ENCODE assay signal across 19 cellular contexts in the genomic region with DNA sequence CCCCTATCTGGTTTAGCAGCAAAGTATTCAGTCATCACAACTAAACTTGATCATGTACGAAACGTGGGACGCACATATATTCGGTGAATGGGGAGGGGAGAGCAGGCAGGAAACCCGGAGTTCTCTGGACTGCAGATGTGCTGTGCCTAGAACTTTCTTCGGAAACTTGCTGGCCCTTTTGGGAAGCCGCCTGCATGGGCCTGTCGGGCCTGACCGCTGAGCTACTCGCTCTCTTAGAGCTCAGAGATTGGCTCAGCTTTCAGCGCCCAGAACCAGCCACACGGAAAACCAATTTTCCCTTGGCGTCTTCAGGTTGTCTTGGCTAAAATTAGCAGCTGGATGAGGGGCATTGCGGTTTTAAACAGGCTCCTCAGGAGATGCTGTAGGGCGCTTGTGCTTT. TPM values are rescaled to one million over a fixed set of nuclear protein-coding genes. Genes with fewer than 3 reads are reported as not detected.
DNase-seq lines count a peak whose midpoint lies in the region; ATAC-seq and TF ChIP-seq lines count a peak whose summit lies in the region.
"Had no signal": no experiment of that assay in that cellular context is flagged by ENCODE, and none has a peak within 500 bp of the region (broad histone marks: within the 10 kb centered on the region; RNA-seq: fewer than 3 reads in every experiment).

No MANE protein-coding gene starts in this region.

- no TSS peak for BruUV-seq in HCT116 (replicated peaks; lab: Mats Ljungman, UMichigan)

- TF ChIP-seq POLR2A in HCT116 (IDR thresholded peaks at IDR 0.05; ENCODE audit: borderline replicate concordance, extremely low read depth, insufficient read depth, insufficient read length), result no peak

- H3K4me2 ChIP-seq in HCT116 (ENCODE audit: low read length), result no peak overlapping the region
- H3K4me2 ChIP-seq in fibroblast of lung (ENCODE audit: extremely low read depth, insufficient read depth, low read length), result no peak overlapping the region

- H2AFZ ChIP-seq in HCT116 (ENCODE audit: low read depth, low read length, poor library complexity, severe bottlenecking), result no peak overlapping the region
- no peak overlapping the region for H2AFZ ChIP-seq in fibroblast of lung (ENCODE audit: low read length)

- H3K9me2 ChIP-seq in HCT116 (ENCODE audit: insufficient read depth), result no peaks in the 10 kb centered on the region

- no peak for ATAC-seq in HCT116
- ATAC-seq in stimulated activated naive B cell treated with anti-CD40 and anti-IgM and Interleukin-4, amounts not matched to agents 10 μg/mL and 1 μg/mL and 100 μg/mL, for 72 hours (replicated peaks), result no peak
- ATAC-seq: GM12878 had no signal

- H3K9ac ChIP-seq in HCT116 (ENCODE audit: low read length) (no peak overlapping the region), fibroblast of lung (ENCODE audit: insufficient read depth, low read length) (no peak overlapping the region)

- H3K9me3 Mint-ChIP-seq in stimulated activated naive B cell treated with anti-CD40 and anti-IgM and Interleukin-4, amounts not matched to agents 10 μg/mL and 1 μg/mL and 100 μg/mL, for 72 hours, result no peaks in the 10 kb centered on the region
- H3K9me3 Mint-ChIP-seq: activated naive CD4-positive, alpha-beta T cell treated with anti-CD3 and anti-CD28 coated beads, Interleukin-2, amount 50 U/mL, for 24 hours; nephron progenitor cell had no signal

- H3K36me3 Mint-ChIP-seq in stimulated activated naive B cell treated with anti-CD40 and anti-IgM and Interleukin-4, amounts not matched to agents 10 μg/mL and 1 μg/mL and 100 μg/mL, for 72 hours, result peaks cover 12 to 23% of the 10 kb centered on the region in 2 donors

- peak; percentile 43 for DNase-seq in AG10803 (ENCODE audit: low read depth)
- no peak for DNase-seq in HCT116 (ENCODE audit: low read depth, low spot score)
- DNase-seq in fibroblast of lung (ENCODE audit: low read depth in 2 of 2), result no peak
- DNase-seq in stimulated activated naive B cell treated with anti-CD40 and anti-IgM and Interleukin-4, amounts not matched to agents 10 μg/mL and 1 μg/mL and 100 μg/mL, for 72 hours, result no peak
- no peak for DNase-seq in central memory CD4-positive, alpha-beta T cell
- no peak for DNase-seq in hypothalamus (lab: John Stamatoyannopoulos, UW)
- DNase-seq in GM19240 (ENCODE audit: insufficient read length, low spot score), result no peak
- DNase-seq in NCI-H2107 treated with DMSO at 0.1 percent for 48 hours (lab: John Stamatoyannopoulos, UW; ENCODE audit: unreplicated experiment), result no peak
- DNase-seq: activated CD4-positive, CD25-positive, alpha-beta regulatory T cell; activated T-cell treated with anti-CD3 and anti-CD28 coated beads, Interleukin-2, amount 50 U/mL, for 48 hours; mammary epithelial cell; NCI-H1436; nephron progenitor cell; stimulated activated naive CD4-positive, alpha-beta T cell; T-helper 9 cell had no signal

- peak overlapping the region; percentile 71 for H3K27ac Mint-ChIP-seq in stimulated activated naive B cell treated with anti-CD40 and anti-IgM and Interleukin-4, amounts not matched to agents 10 μg/mL and 1 μg/mL and 100 μg/mL, for 72 hours
- H3K27ac Mint-ChIP-seq: activated naive CD4-positive, alpha-beta T cell treated with anti-CD3 and anti-CD28 coated beads, Interleukin-2, amount 50 U/mL, for 24 hours; B cell; nephron progenitor cell had no signal

- H3K9me3 ChIP-seq in HCT116 (ENCODE audit: control insufficient read depth in 1 of 2, insufficient read depth in 1 of 2, low read depth in 1 of 2, low read length in 2 of 2) (no peaks in the 10 kb centered on the region), fibroblast of lung (ENCODE audit: control insufficient read depth, insufficient read depth, low read depth, low read length) (no peaks in the 10 kb centered on the region)

- H3K4me3 ChIP-seq in AG10803 (ENCODE audit: low read length) (no peak overlapping the region), HCT116 (replicated peaks in 1 of 2; ENCODE audit: low read depth in 1 of 2, low read length in 2 of 2) (no peak overlapping the region), fibroblast of lung (replicated peaks in 1 of 4; ENCODE audit: control extremely low read depth in 1 of 4, insufficient read depth in 1 of 4, low read depth in 3 of 4, low read length in 4 of 4) (no peak overlapping the region)
- H3K4me3 ChIP-seq: GM12878, SK-N-MC had no signal

- POLR2A ChIA-PET in HCT116 (lab: Charles Lee), result interaction anchor here (0.9 kb wide), 1 partner anchor 220 kb away, joined by 3 read pairs; no protein-coding TSS in a partner anchor

- H3K27ac ChIP-seq in HCT116 (ENCODE audit: low read depth, low read length) (no peak overlapping the region), fibroblast of lung (ENCODE audit: insufficient read depth, low read length) (peak overlapping the region; percentile 90)
- H3K27ac ChIP-seq: SK-N-MC had no signal

- no peak for TF ChIP-seq RAD21 in HCT116 (IDR thresholded peaks at IDR 0.05; ENCODE audit: low read depth)

- no peaks in the 10 kb centered on the region for H3K27me3 Mint-ChIP-seq in stimulated activated naive B cell treated with anti-CD40 and anti-IgM and Interleukin-4, amounts not matched to agents 10 μg/mL and 1 μg/mL and 100 μg/mL, for 72 hours
- H3K27me3 Mint-ChIP-seq: activated naive CD4-positive, alpha-beta T cell treated with anti-CD3 and anti-CD28 coated beads, Interleukin-2, amount 50 U/mL, for 24 hours; B cell had no signal

- no peak overlapping the region for H3K4me3 Mint-ChIP-seq in stimulated activated naive B cell treated with anti-CD40 and anti-IgM and Interleukin-4, amounts not matched to agents 10 μg/mL and 1 μg/mL and 100 μg/mL, for 72 hours
- H3K4me3 Mint-ChIP-seq: activated naive CD4-positive, alpha-beta T cell treated with anti-CD3 and anti-CD28 coated beads, Interleukin-2, amount 50 U/mL, for 24 hours; B cell; nephron progenitor cell had no signal

- H4K20me1 ChIP-seq in HCT116 (ENCODE audit: insufficient read depth) (no peaks in the 10 kb centered on the region), fibroblast of lung (ENCODE audit: control insufficient read depth, extremely low read depth, insufficient read depth, low read length) (no peaks in the 10 kb centered on the region)

- CTCF ChIA-PET in HCT116 (lab: Charles Lee), result interaction anchor here (0.7 to 6.0 kb wide), 8 partner anchors 21 to 1046 kb away, joined by 3 to 49 read pairs (median 6); no protein-coding TSS in a partner anchor

- RAD21 ChIA-PET in HCT116 (lab: Charles Lee; ENCODE audit: low non-redundant PET in 1 of 2, low total read pairs in 2 of 2, uncharacterized antibody in 2 of 2, unreplicated experiment in 2 of 2), result interaction anchor here in 1 of 2 experiments (0.5 to 0.9 kb wide), 3 partner anchors 48 to 352 kb away, joined by 3 read pairs; no protein-coding TSS in a partner anchor

- H3K79me2 ChIP-seq in HCT116 (ENCODE audit: insufficient read depth, low read length) (no peaks in the 10 kb centered on the region; the same call in 1 of the 2 replicates), fibroblast of lung (ENCODE audit: control insufficient read depth, insufficient read depth, low read length) (peaks cover 2% of the 10 kb centered on the region)

- peaks cover 5 to 6% of the 10 kb centered on the region in 2 donors for H3K4me1 Mint-ChIP-seq in stimulated activated naive B cell treated with anti-CD40 and anti-IgM and Interleukin-4, amounts not matched to agents 10 μg/mL and 1 μg/mL and 100 μg/mL, for 72 hours

- H3K36me3 ChIP-seq in HCT116 (ENCODE audit: control insufficient read depth in 1 of 2, insufficient read depth in 2 of 2, low read length in 2 of 2) (peaks cover 34 to 38% of the 10 kb centered on the region in 2 experiments), fibroblast of lung (ENCODE audit: control insufficient read depth, insufficient read depth, low read length) (peaks cover 21% of the 10 kb centered on the region)

- peaks cover 0 to 16% of the 10 kb centered on the region in 2 experiments; a peak in 2 of 4 replicates for H3K4me1 ChIP-seq in HCT116 (ENCODE audit: control insufficient read depth in 1 of 2, insufficient read depth in 2 of 2, low read length in 2 of 2)
- H3K4me1 ChIP-seq in fibroblast of lung (ENCODE audit: control insufficient read depth, extremely low read depth, insufficient read depth, low read length), result peaks cover 17% of the 10 kb centered on the region

- intact Hi-C loops in HCT116 (cut with micrococcal nuclease), result no loop called here

- TF ChIP-seq CTCF in AG10803 (conservative IDR thresholded peaks at IDR 0.05; ENCODE audit: low read length), result no peak
- no peak for TF ChIP-seq CTCF in HCT116 (IDR thresholded peaks at IDR 0.05 in 2 of 3, conservative IDR thresholded peaks at IDR 0.05 in 1 of 3; ENCODE audit: borderline replicate concordance in 1 of 3, insufficient read depth in 1 of 3, low read depth in 2 of 3, low read length in 2 of 3)
- TF ChIP-seq CTCF in fibroblast of lung (conservative IDR thresholded peaks at IDR 0.05 in 1 of 2, IDR thresholded peaks at IDR 0.05 in 1 of 2; ENCODE audit: low read depth in 1 of 2, low read length in 2 of 2), result no peak

- no peaks in the 10 kb centered on the region for H3K27me3 ChIP-seq in HCT116 (ENCODE audit: insufficient read depth, low read length)
- no peaks in the 10 kb centered on the region for H3K27me3 ChIP-seq in fibroblast of lung (ENCODE audit: control insufficient read depth, insufficient read depth, low read length)

TF ChIP-seq in HCT116, 20 proteins besides CTCF, POLR2A, EP300 and RAD21:
- no peak for TF ChIP-seq CBX3 (IDR thresholded peaks at IDR 0.05; ENCODE audit: low read depth)
- TF ChIP-seq POLR2AphosphoS5 (IDR thresholded peaks at IDR 0.05; ENCODE audit: low read depth, low read length), result 0 out of 2 replicates have a peak, but pooled peaks have one; percentile 14
- TF ChIP-seq YY1 (IDR thresholded peaks at IDR 0.05; ENCODE audit: extremely low read depth, insufficient replicate concordance, low read depth, low read length), result no peak
- TF ChIP-seq SP1 (IDR thresholded peaks at IDR 0.05; ENCODE audit: low read depth), result no peak

RNA-seq across cellular contexts. Expression of a gene that starts 38.1 kb away (rescaled TPM):
- total RNA-seq in HCT116 (2021; ENCODE audit: unreplicated experiment) (39.9 TPM), fibroblast of lung (88.6 and 135 TPM in 2 replicates)
- polyA plus RNA-seq in HCT116 (2012), result 24.0 and 24.9 TPM in 2 replicates
- polyA plus RNA-seq in fibroblast of lung, result 86.2 and 96.4 TPM in 2 replicates
- polyA plus RNA-seq in fibroblast of lung (2012), result 65.1 and 75.5 TPM in 2 replicates
- 458 and 490 TPM in 2 replicates for polyA minus RNA-seq in fibroblast of lung (ENCODE audit: low replicate concordance)

RNA-seq across cellular contexts. Expression of a gene that starts 54.4 kb away (rescaled TPM):
- total RNA-seq in HCT116 (2021; ENCODE audit: unreplicated experiment) (6.6 TPM), fibroblast of lung (19.5 and 22.3 TPM in 2 replicates)
- polyA plus RNA-seq in HCT116 (2012), result 4.4 and 4.9 TPM in 2 replicates
- 11.7 and 13.8 TPM in 2 replicates for polyA plus RNA-seq in fibroblast of lung
- polyA plus RNA-seq in fibroblast of lung (2012), result 9.4 and 9.8 TPM in 2 replicates
- polyA minus RNA-seq in fibroblast of lung (ENCODE audit: low replicate concordance), result 11.9 and 13.1 TPM in 2 replicates
